In genomic region chr17:78785663-78786057, GRCh38 we compare ENCODE assay signal across 1 cellular context.
TF ChIP-seq lines count a peak whose summit lies in the region.

No MANE protein-coding gene starts in this region.

TF ChIP-seq in GM23338, 12 proteins besides CTCF, POLR2A, EP300 and RAD21:
- TF ChIP-seq CREB1 (CRISPR knock-in tag; IDR thresholded peaks at IDR 0.05; ENCODE audit: low read depth) (no peak), JUNB (IDR thresholded peaks at IDR 0.05; ENCODE audit: unreplicated experiment) (no peak), ZNF331 (CRISPR knock-in tag; IDR thresholded peaks at IDR 0.05; ENCODE audit: low read depth) (no peak), NANOG (IDR thresholded peaks at IDR 0.05; ENCODE audit: borderline replicate concordance) (no peak), REST (IDR thresholded peaks at IDR 0.05; ENCODE audit: unreplicated experiment) (no peak), ZNF462 (CRISPR knock-in tag; IDR thresholded peaks at IDR 0.05) (no peak), ETS1 (IDR thresholded peaks at IDR 0.05) (no peak), ZNF114 (CRISPR knock-in tag; IDR thresholded peaks at IDR 0.05) (no peak), EZH2 (IDR thresholded peaks at IDR 0.05; ENCODE audit: low read depth, unreplicated experiment) (no peak), EZH2phosphoT487 (IDR thresholded peaks at IDR 0.05; ENCODE audit: unreplicated experiment) (no peak)
